Comparison of ENCODE assay signal across 9 cellular contexts in the genomic region with DNA sequence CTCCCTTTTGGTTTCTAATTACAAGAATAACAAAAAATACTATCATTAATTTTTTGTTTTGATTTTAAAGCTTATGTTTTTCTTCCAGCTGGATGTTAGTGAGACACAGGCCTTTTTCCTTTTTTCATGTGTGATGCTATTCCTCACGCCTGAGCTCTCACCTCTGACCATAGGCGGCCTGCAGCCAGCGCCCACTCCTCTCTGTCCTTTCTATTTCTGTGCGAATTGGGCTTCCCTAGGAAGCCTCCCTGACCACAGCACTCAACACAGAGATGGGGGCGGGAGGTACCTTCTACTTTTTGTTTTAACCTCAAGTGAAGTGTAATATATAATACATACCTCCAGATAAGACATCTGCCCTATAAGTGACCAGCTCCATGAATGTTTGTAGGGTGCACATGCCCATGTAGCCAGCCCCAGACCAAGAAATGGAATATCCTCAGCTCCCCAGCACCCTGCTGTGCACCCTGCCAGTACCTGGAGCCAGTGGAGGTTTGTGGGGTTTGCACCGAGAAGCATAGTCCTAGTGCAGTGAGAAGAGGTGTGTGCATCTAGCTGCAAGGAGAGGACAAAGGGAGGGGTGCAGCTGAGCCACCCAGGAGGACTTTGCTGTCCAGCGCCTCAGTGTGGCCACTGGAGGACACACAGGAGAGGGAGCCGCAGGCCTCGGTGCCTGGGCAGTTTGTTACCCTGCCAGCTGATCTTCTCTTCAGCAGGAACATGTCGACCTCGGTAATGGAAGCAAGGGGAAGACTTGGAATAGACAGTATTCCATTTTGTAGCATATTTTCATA. TPM values are rescaled to one million over a fixed set of nuclear protein-coding genes. Genes with fewer than 3 reads are reported as not detected.
DNase-seq lines count a peak whose midpoint lies in the region; TF ChIP-seq lines count a peak whose summit lies in the region.
"Had no signal": no experiment of that assay in that cellular context is flagged by ENCODE, and none has a peak within 500 bp of the region (broad histone marks: within the 10 kb centered on the region; RNA-seq: fewer than 3 reads in every experiment).

No MANE protein-coding gene starts in this region.

- H3K4me3 ChIP-seq in GM12864 (ENCODE audit: low read depth, low read length): no peak overlapping the region
- no peak overlapping the region for H3K4me3 ChIP-seq in esophagus muscularis mucosa
- H3K4me3 ChIP-seq: coronary artery had no signal

- H3K4me3 Mint-ChIP-seq in T-helper 2 cell treated with Interferon-gamma antibody and Interleukin-4, amounts not matched to agents 5 μg/mL and 100 μg/mL, for 36 hours: no peak overlapping the region

- TF ChIP-seq EP300 in esophagus muscularis mucosa (IDR thresholded peaks at IDR 0.05): no peak

- DNase-seq in GM12864 (ENCODE audit: low read depth) (no peak), amniotic epithelial cell (ENCODE audit: low read depth) (peak; percentile 24), iris pigment epithelial cell (ENCODE audit: low read depth) (peak; percentile 35), KG1 (lab: John Stamatoyannopoulos, UW) (no peak), GM20000 (ENCODE audit: low spot score) (no peak), esophagus muscularis mucosa (ENCODE audit: extremely low spot score) (no peak)
- DNase-seq in T-helper 2 cell treated with Interferon-gamma antibody and Interleukin-4, amounts not matched to agents 5 μg/mL and 100 μg/mL, for 36 hours (ENCODE audit: low spot score): no peak

- no peaks in the 10 kb centered on the region for H3K9me3 Mint-ChIP-seq in T-helper 2 cell treated with Interferon-gamma antibody and Interleukin-4, amounts not matched to agents 5 μg/mL and 100 μg/mL, for 36 hours

- peaks cover 1% of the 10 kb centered on the region for H3K4me1 Mint-ChIP-seq in T-helper 2 cell treated with Interferon-gamma antibody and Interleukin-4, amounts not matched to agents 5 μg/mL and 100 μg/mL, for 36 hours (ENCODE audit: low read depth)

- H3K27ac Mint-ChIP-seq in T-helper 2 cell treated with Interferon-gamma antibody and Interleukin-4, amounts not matched to agents 5 μg/mL and 100 μg/mL, for 36 hours: no peak overlapping the region

- 90% methylated on average over 9 of the region's 11 CpGs for WGBS in esophagus muscularis mucosa

- H3K27ac ChIP-seq in 22Rv1: no peak overlapping the region
- no peak overlapping the region for H3K27ac ChIP-seq in esophagus muscularis mucosa (replicated peaks in 1 of 4)
- H3K27ac ChIP-seq: coronary artery had no signal

- H3K27me3 ChIP-seq in esophagus muscularis mucosa: no peaks in the 10 kb centered on the region

- peaks cover 28 to 92% (median 74%) of the 10 kb centered on the region in 4 donors for H3K36me3 ChIP-seq in esophagus muscularis mucosa

- TF ChIP-seq CTCF in 22Rv1 (IDR thresholded peaks at IDR 0.05) (peak; percentile 59), GM12864 (IDR thresholded peaks at IDR 0.05; ENCODE audit: low read depth, low read length, missing control alignments) (peak; percentile 48), GM20000 (IDR thresholded peaks at IDR 0.05; ENCODE audit: extremely low read depth, missing control alignments) (no peak), esophagus muscularis mucosa (IDR thresholded peaks at IDR 0.05) (peak in 1 of 3 experiments; percentile 44)

- H3K36me3 Mint-ChIP-seq in T-helper 2 cell treated with Interferon-gamma antibody and Interleukin-4, amounts not matched to agents 5 μg/mL and 100 μg/mL, for 36 hours (ENCODE audit: low read depth): peaks cover 56% of the 10 kb centered on the region

- no peaks in the 10 kb centered on the region for H3K9me3 ChIP-seq in esophagus muscularis mucosa

- TF ChIP-seq POLR2A in esophagus muscularis mucosa (IDR thresholded peaks at IDR 0.05; ENCODE audit: low read depth): no peak

- no peaks in the 10 kb centered on the region for H3K27me3 Mint-ChIP-seq in T-helper 2 cell treated with Interferon-gamma antibody and Interleukin-4, amounts not matched to agents 5 μg/mL and 100 μg/mL, for 36 hours (ENCODE audit: low read depth)

- intact Hi-C loops in esophagus muscularis mucosa (cut with DNase I): no loop called here

- peaks cover 0 to 14% (median 11%) of the 10 kb centered on the region in 4 donors for H3K4me1 ChIP-seq in esophagus muscularis mucosa

RNA-seq across cellular contexts. Expression of gene BNIP3, which starts 38.5 kb away (rescaled TPM):
- 10 to 100 TPM; 51.4 to 68.9 (median 62.6) TPM for total RNA-seq in esophagus muscularis mucosa

RNA-seq across cellular contexts. Expression of gene PPP2R2D, which starts 42.4 kb away (rescaled TPM):
- 10 to 100 TPM; 38.2 to 49.7 (median 41.0) TPM for total RNA-seq in esophagus muscularis mucosa

Comparison
In these comparisons a context has a peak if more than half of its experiments do, and no peak if none do; other contexts are left out.
1. DNase-seq: peak in amniotic epithelial cell (single experiment) and iris pigment epithelial cell (single experiment); none in GM12864 (single experiment), KG1 (single experiment), T-helper 2 cell treated with Interferon-gamma antibody and Interleukin-4, amounts not matched to agents 5 μg/mL and 100 μg/mL, for 36 hours (single experiment), GM20000 (single experiment) and esophagus muscularis mucosa (single experiment).